Comparison of ENCODE assay signal across 8 cellular contexts in the genomic region with DNA sequence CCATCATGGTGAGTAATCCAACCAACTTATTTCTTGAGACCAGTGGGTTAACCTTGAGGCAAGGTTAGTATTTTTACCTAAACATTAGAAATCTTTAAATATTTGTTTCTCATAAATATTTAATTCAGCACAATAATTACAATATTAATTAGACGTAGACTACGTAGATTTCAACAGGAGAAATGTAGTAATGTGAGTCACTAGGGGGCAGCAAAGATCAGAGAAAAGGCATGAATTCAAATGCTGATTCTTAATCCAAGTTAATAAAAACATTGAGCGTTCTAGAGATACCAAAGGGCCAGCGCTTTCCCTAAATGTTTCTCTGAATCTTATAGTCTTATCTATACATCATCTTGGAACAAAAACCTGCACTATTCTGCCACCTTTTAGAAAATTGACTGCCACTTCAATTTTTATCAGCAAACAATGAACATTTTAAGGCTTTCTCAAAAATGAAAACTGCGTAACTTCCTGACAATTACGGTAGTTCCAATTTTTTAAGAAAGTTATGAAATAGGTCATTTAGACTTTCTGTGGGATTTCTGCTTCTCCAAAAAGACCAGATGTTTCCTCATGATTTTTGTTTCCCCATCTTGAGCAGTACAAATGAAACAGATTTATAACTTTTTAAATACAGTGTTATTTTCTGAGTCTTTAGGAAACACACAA.
DNase-seq lines count a peak whose midpoint lies in the region; ATAC-seq, FAIRE-seq and TF ChIP-seq lines count a peak whose summit lies in the region.

No MANE protein-coding gene starts in this region.

- peak; percentile 43 for TF ChIP-seq CTCF in bronchial epithelial cell (IDR thresholded peaks at IDR 0.05; ENCODE audit: insufficient read depth, low read length, severe bottlenecking)

- H3K36me3 ChIP-seq in bronchial epithelial cell (ENCODE audit: control insufficient read depth, insufficient read depth, low read length): no peaks in the 10 kb centered on the region

- no peaks in the 10 kb centered on the region for H3K4me1 Mint-ChIP-seq in stimulated activated effector memory CD8-positive, alpha-beta T cell treated with anti-CD3 and anti-CD28 coated beads, Interleukin-12 subunit alpha, Interleukin-12 subunit beta, amount 100 ng/mL, for 72 hours

- no peak overlapping the region for H3K4me3 ChIP-seq in bronchial epithelial cell (ENCODE audit: low read depth, low read length)

- no peaks in the 10 kb centered on the region for H3K36me3 Mint-ChIP-seq in stimulated activated effector memory CD8-positive, alpha-beta T cell treated with anti-CD3 and anti-CD28 coated beads, Interleukin-12 subunit alpha, Interleukin-12 subunit beta, amount 100 ng/mL, for 72 hours

- H3K27ac Mint-ChIP-seq in stimulated activated effector memory CD8-positive, alpha-beta T cell treated with anti-CD3 and anti-CD28 coated beads, Interleukin-12 subunit alpha, Interleukin-12 subunit beta, amount 100 ng/mL, for 72 hours: no peak overlapping the region

- ATAC-seq in HG03354 (IDR thresholded peaks at IDR 0.05; ENCODE audit: poor library complexity, severe bottlenecking, unreplicated experiment): peak; percentile 77
- ATAC-seq in stimulated activated effector memory CD8-positive, alpha-beta T cell treated with anti-CD3 and anti-CD28 coated beads, Interleukin-12 subunit alpha, Interleukin-12 subunit beta, amount 100 ng/mL, for 72 hours: no peak

- no peak overlapping the region for H3K4me3 Mint-ChIP-seq in stimulated activated effector memory CD8-positive, alpha-beta T cell treated with anti-CD3 and anti-CD28 coated beads, Interleukin-12 subunit alpha, Interleukin-12 subunit beta, amount 100 ng/mL, for 72 hours

- peak; percentile 21 for DNase-seq in GF-D8 (lab: John Stamatoyannopoulos, UW)
- DNase-seq in NOMO-1 treated with DMSO at 0.1 percent for 48 hours (lab: John Stamatoyannopoulos, UW; ENCODE audit: unreplicated experiment): peak; percentile 88
- peak; percentile 73 for DNase-seq in bronchial epithelial cell (ENCODE audit: low read depth)
- peak; percentile 11 to 48 for DNase-seq in stimulated activated effector memory CD8-positive, alpha-beta T cell treated with anti-CD3 and anti-CD28 coated beads, Interleukin-12 subunit alpha, Interleukin-12 subunit beta, amount 100 ng/mL, for 72 hours (ENCODE audit: low spot score in 2 of 2)
- DNase-seq in NCI-H187 (lab: John Stamatoyannopoulos, UW): no peak

- no peaks in the 10 kb centered on the region for H3K9me3 Mint-ChIP-seq in stimulated activated effector memory CD8-positive, alpha-beta T cell treated with anti-CD3 and anti-CD28 coated beads, Interleukin-12 subunit alpha, Interleukin-12 subunit beta, amount 100 ng/mL, for 72 hours

- H3K27me3 ChIP-seq in bronchial epithelial cell (ENCODE audit: control insufficient read depth, insufficient read depth, low read length): no peaks in the 10 kb centered on the region

- FAIRE-seq in A204.1 (lab: Jason Lieb, UNC) (peak; percentile 97), bronchial epithelial cell (lab: Jason Lieb, UNC) (no peak), islet of Langerhans (lab: Jason Lieb, UNC) (peak; percentile 97)

Comparison
In these comparisons a context has a peak if more than half of its experiments do, and no peak if none do; other contexts are left out.
1. DNase-seq: peak in GF-D8 (single experiment), NOMO-1 treated with DMSO at 0.1 percent for 48 hours (single experiment), bronchial epithelial cell (single experiment) and stimulated activated effector memory CD8-positive, alpha-beta T cell treated with anti-CD3 and anti-CD28 coated beads, Interleukin-12 subunit alpha, Interleukin-12 subunit beta, amount 100 ng/mL, for 72 hours (2 of 2); none in NCI-H187 (0 of 2).